Comparison of ENCODE assay signal across 10 cellular contexts in the genomic region with DNA sequence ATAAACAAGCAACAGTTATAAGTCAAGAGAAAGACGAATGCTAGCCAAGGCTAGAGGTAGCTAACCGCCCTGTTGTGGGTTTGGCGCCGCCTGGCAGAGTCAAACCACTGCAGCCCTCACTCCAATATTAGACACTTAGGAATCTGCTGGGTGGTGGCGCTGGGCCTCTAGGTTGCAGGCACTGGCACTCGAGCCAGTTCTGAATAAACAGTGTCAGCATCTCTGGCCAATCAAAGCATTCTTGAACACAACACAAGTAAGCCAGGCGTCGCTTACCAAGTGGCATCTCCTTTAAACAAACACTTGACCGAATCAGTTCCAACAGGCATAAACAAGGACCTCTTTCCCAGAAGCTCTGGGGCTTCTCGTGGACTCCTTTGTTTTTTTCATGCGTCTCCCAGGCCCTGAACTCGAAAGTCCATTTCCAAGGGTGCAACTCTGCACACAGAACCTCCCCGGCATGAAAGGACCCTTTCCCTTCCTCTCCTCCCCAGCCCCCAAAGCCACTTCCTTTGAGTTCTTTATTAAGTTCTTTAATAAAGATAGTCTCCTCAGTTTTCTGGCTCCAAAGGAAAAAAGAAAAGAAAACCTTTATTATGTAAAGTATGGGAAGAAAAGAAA.
A peak's percentile ranks its signal among the peaks of the same experiment; 100 is the strongest.
DNase-seq lines count a peak whose midpoint lies in the region; ATAC-seq and TF ChIP-seq lines count a peak whose summit lies in the region.
"Had no signal": no experiment of that assay in that cellular context is flagged by ENCODE, and none has a peak within 500 bp of the region (broad histone marks: within the 10 kb centered on the region; RNA-seq: fewer than 3 reads in every experiment).

No MANE protein-coding gene starts in this region.

- H3K4me3 ChIP-seq in LNCaP clone FGC (ENCODE audit: low read depth, low read length) (no peak overlapping the region), body of pancreas (no peak overlapping the region), left lung (no peak overlapping the region)
- no peak overlapping the region for H3K4me3 ChIP-seq in effector memory CD4-positive, alpha-beta T cell (ENCODE audit: insufficient read depth, low read depth, low read length, poor library complexity, severe bottlenecking)
- H3K4me3 ChIP-seq: adrenal gland had no signal

- intact Hi-C loops in body of pancreas (cut with DNase I) (no loop called here), left lung (cut with DNase I) (no loop called here)

- no peaks in the 10 kb centered on the region for H3K27me3 ChIP-seq in body of pancreas
- no peaks in the 10 kb centered on the region for H3K27me3 ChIP-seq in left lung
- H3K27me3 ChIP-seq in effector memory CD4-positive, alpha-beta T cell (replicated peaks; ENCODE audit: control insufficient read depth, insufficient read depth, low read length, poor library complexity, severe bottlenecking) = no peaks in the 10 kb centered on the region
- H3K27me3 ChIP-seq: adrenal gland had no signal

- TF ChIP-seq POLR2A in body of pancreas (IDR thresholded peaks at IDR 0.05) = peak in 1 of 3 donors; percentile 14

- peaks cover 0 to 6% (median 0%) of the 10 kb centered on the region in 3 donors for H3K9me3 ChIP-seq in body of pancreas
- peaks cover 0 to 11% of the 10 kb centered on the region in 2 donors for H3K9me3 ChIP-seq in left lung
- no peaks in the 10 kb centered on the region for H3K9me3 ChIP-seq in effector memory CD4-positive, alpha-beta T cell (ENCODE audit: control insufficient read depth, low read length)
- H3K9me3 ChIP-seq: adrenal gland had no signal

- H3K4me1 ChIP-seq in body of pancreas (peaks cover 50% of the 10 kb centered on the region), left lung (peaks cover 0 to 11% of the 10 kb centered on the region in 2 donors)
- no peaks in the 10 kb centered on the region for H3K4me1 ChIP-seq in effector memory CD4-positive, alpha-beta T cell (ENCODE audit: control insufficient read depth, insufficient read depth, low read length, poor library complexity, severe bottlenecking)
- H3K4me1 ChIP-seq: adrenal gland had no signal

- H3K27ac ChIP-seq in body of pancreas (peak overlapping the region in 3 of 4 donors; percentile 29 to 58 (median 50)), left lung (peak overlapping the region; percentile 14 to 44)
- no peak overlapping the region for H3K27ac ChIP-seq in effector memory CD4-positive, alpha-beta T cell (ENCODE audit: insufficient read depth, low read length, poor library complexity, severe bottlenecking)
- H3K27ac ChIP-seq: adrenal gland had no signal

- DNase-seq in LNCaP clone FGC (ENCODE audit: low read depth) (peak; percentile 98), body of pancreas (peak; percentile 75 to 84 (median 79)), left lung (peak; percentile 73 to 84), superior temporal gyrus (ENCODE audit: extremely low spot score) (peak; percentile 87), T-helper 1 cell (no peak)
- no peak for DNase-seq in effector memory CD4-positive, alpha-beta T cell
- DNase-seq: activated CD4-positive, alpha-beta memory T cell treated with anti-CD3 and anti-CD28 coated beads, Interleukin-2, amount 10 ng/mL, durations not matched to agents 7 days and 5 days; adrenal gland had no signal

- 41 to 45% methylated on average over 10 to 13 of the region's 13 CpGs for WGBS in body of pancreas, 2 donors

- peaks cover 2 to 8% of the 10 kb centered on the region in 2 donors for H3K36me3 ChIP-seq in body of pancreas (replicated peaks in 1 of 2; ENCODE audit: insufficient read depth in 1 of 2, low read depth in 2 of 2)
- H3K36me3 ChIP-seq in left lung = peaks cover 0 to 13% of the 10 kb centered on the region in 2 donors
- peaks cover 36% of the 10 kb centered on the region for H3K36me3 ChIP-seq in effector memory CD4-positive, alpha-beta T cell (ENCODE audit: control insufficient read depth, insufficient read depth, low read length)
- H3K36me3 ChIP-seq: adrenal gland had no signal

- ATAC-seq in body of pancreas = peak; percentile 85
- peak; percentile 97 for ATAC-seq in left lung
- no peak for ATAC-seq in HG03159 (IDR thresholded peaks at IDR 0.05; ENCODE audit: unreplicated experiment)
- ATAC-seq in GM19395 (IDR thresholded peaks at IDR 0.05; ENCODE audit: unreplicated experiment) = no peak

- TF ChIP-seq CTCF in LNCaP clone FGC (IDR thresholded peaks at IDR 0.05; ENCODE audit: control insufficient read depth, extremely low read depth, insufficient read depth) (peak; percentile 87), body of pancreas (IDR thresholded peaks at IDR 0.05) (peak in 5 of 7 experiments; percentile 9 to 49 (median 37)), left lung (IDR thresholded peaks at IDR 0.05) (no peak)

Comparison
In these comparisons a context has a peak if more than half of its experiments do, and no peak if none do; other contexts are left out.
1. DNase-seq: peak in LNCaP clone FGC (single experiment), body of pancreas (4 of 4), left lung (2 of 2) and superior temporal gyrus (single experiment); none in effector memory CD4-positive, alpha-beta T cell (0 of 3) and T-helper 1 cell (0 of 5).
2. CTCF ChIP-seq: peak in LNCaP clone FGC (single experiment) and body of pancreas (5 of 7); none in left lung (0 of 2).
3. ATAC-seq: peak in body of pancreas (single experiment) and left lung (single experiment); none in HG03159 (single experiment) and GM19395 (single experiment).